In genomic region chr2:98927059-98927458, GRCh38 we compare ENCODE assay signal across 20 cellular contexts. TPM values are rescaled to one million over a fixed set of nuclear protein-coding genes. Genes with fewer than 3 reads are reported as not detected.
DNase-seq lines count a peak whose midpoint lies in the region; ATAC-seq and TF ChIP-seq lines count a peak whose summit lies in the region.
"Had no signal": no experiment of that assay in that cellular context is flagged by ENCODE, and none has a peak within 500 bp of the region (broad histone marks: within the 10 kb centered on the region; RNA-seq: fewer than 3 reads in every experiment).

No MANE protein-coding gene starts in this region.

- H4K20me1 ChIP-seq in H9 (ENCODE audit: control insufficient read depth, insufficient read depth, insufficient read length), result no peaks in the 10 kb centered on the region

- no peaks in the 10 kb centered on the region for H3K9me3 ChIP-seq in H9 (ENCODE audit: control insufficient read depth, low read depth, low read length)
- H3K9me3 ChIP-seq: A549, Peyer's patch had no signal

- H3K79me2 ChIP-seq in H9 (ENCODE audit: insufficient read depth, low read length), result no peaks in the 10 kb centered on the region

- H3K4me2 ChIP-seq in H9 (ENCODE audit: insufficient read depth, insufficient read length, low read length), result no peak overlapping the region
- H3K4me2 ChIP-seq: A549 had no signal

- H2BK20ac ChIP-seq in H9 (ENCODE audit: low read depth, low read length, poor library complexity, severe bottlenecking), result no peak overlapping the region

- H3K9ac ChIP-seq in H9 (ENCODE audit: extremely low read depth, insufficient read length, low read length), result no peak overlapping the region

- H3K56ac ChIP-seq in H9 (ENCODE audit: insufficient read length, low read depth, low read length), result no peak overlapping the region

- H2BK15ac ChIP-seq in H9 (ENCODE audit: low read depth, low read length), result no peak overlapping the region

- no peaks in the 10 kb centered on the region for H3K27me3 ChIP-seq in H9 (ENCODE audit: insufficient read depth, low read length)
- H3K27me3 ChIP-seq: Peyer's patch had no signal

- H3K4me3 Mint-ChIP-seq in H9, result no peak overlapping the region
- no peak overlapping the region for H3K4me3 Mint-ChIP-seq in stimulated activated naive B cell treated with anti-CD40 and anti-IgM and Interleukin-4, amounts not matched to agents 10 μg/mL and 1 μg/mL and 100 μg/mL, for 72 hours
- H3K4me3 Mint-ChIP-seq: CD4-positive, CD25-positive, alpha-beta regulatory T cell had no signal

- no peaks in the 10 kb centered on the region for H3K36me3 Mint-ChIP-seq in H9 (ENCODE audit: insufficient read depth in 1 of 3, low read depth in 3 of 3)
- no peaks in the 10 kb centered on the region for H3K36me3 Mint-ChIP-seq in stimulated activated naive B cell treated with anti-CD40 and anti-IgM and Interleukin-4, amounts not matched to agents 10 μg/mL and 1 μg/mL and 100 μg/mL, for 72 hours
- H3K36me3 Mint-ChIP-seq: CD4-positive, CD25-positive, alpha-beta regulatory T cell had no signal

- ATAC-seq in esophagus mucosa, result peak; percentile 26
- no peak for ATAC-seq in HG03159 (IDR thresholded peaks at IDR 0.05; ENCODE audit: unreplicated experiment)
- ATAC-seq in stimulated activated naive B cell treated with anti-CD40 and anti-IgM and Interleukin-4, amounts not matched to agents 10 μg/mL and 1 μg/mL and 100 μg/mL, for 72 hours (replicated peaks), result no peak
- ATAC-seq in GM21737 (IDR thresholded peaks at IDR 0.05; ENCODE audit: unreplicated experiment), result no peak
- ATAC-seq: A549, Right ventricle myocardium inferior had no signal

- no peak overlapping the region for H3K4ac ChIP-seq in H9 (ENCODE audit: low read depth, low read length)

- no peak for TF ChIP-seq CTCF in H9 (conservative IDR thresholded peaks at IDR 0.05)

- peaks cover 7 to 12% of the 10 kb centered on the region in 2 experiments for H3K4me1 Mint-ChIP-seq in H9
- no peaks in the 10 kb centered on the region for H3K4me1 Mint-ChIP-seq in stimulated activated naive B cell treated with anti-CD40 and anti-IgM and Interleukin-4, amounts not matched to agents 10 μg/mL and 1 μg/mL and 100 μg/mL, for 72 hours
- H3K4me1 Mint-ChIP-seq: CD4-positive, CD25-positive, alpha-beta regulatory T cell had no signal

- DNase-seq in H9 (no peak), posterior vena cava (ENCODE audit: low spot score) (peak; percentile 67), NCI-H345 treated with DMSO at 0.1 percent for 48 hours (lab: John Stamatoyannopoulos, UW; ENCODE audit: unreplicated experiment) (no peak)
- DNase-seq in stimulated activated naive B cell treated with anti-CD40 and anti-IgM and Interleukin-4, amounts not matched to agents 10 μg/mL and 1 μg/mL and 100 μg/mL, for 72 hours, result no peak
- DNase-seq: CD4-positive, CD25-positive, alpha-beta regulatory T cell; DMS79 treated with DMSO at 0.1 percent for 48 hours; HCEC 1CT; Kasumi-1; NCI-H1694; NCI-H2081 treated with DMSO at 0.1 percent for 48 hours; NCI-H2171 treated with DMSO at 0.1 percent for 48 hours; NCI-H510A; NCI-H748 treated with DMSO at 0.1 percent for 48 hours; Peyer's patch had no signal

- H3K9me3 Mint-ChIP-seq in H9, result peaks cover 2 to 4% of the 10 kb centered on the region in 2 experiments; a peak in 2 of 5 replicates
- peaks cover 0 to 2% of the 10 kb centered on the region in 2 donors for H3K9me3 Mint-ChIP-seq in stimulated activated naive B cell treated with anti-CD40 and anti-IgM and Interleukin-4, amounts not matched to agents 10 μg/mL and 1 μg/mL and 100 μg/mL, for 72 hours

- no peak overlapping the region for H2AFZ ChIP-seq in H9 (ENCODE audit: low read length)

- peaks cover 2% of the 10 kb centered on the region for H3K23me2 ChIP-seq in H9 (ENCODE audit: insufficient read length, low read depth, low read length, poor library complexity, severe bottlenecking)

- intact Hi-C loops in posterior vena cava (cut with DNase I), result no loop called here

- no peak overlapping the region for H3T11ph ChIP-seq in H9 (ENCODE audit: low read length)

- no peak overlapping the region for H4K8ac ChIP-seq in H9 (replicated peaks; ENCODE audit: insufficient read length, low read depth, low read length)

- WGBS in H9 (ENCODE audit: extremely low coverage, insufficient read length, low lambda C conversion rate), result no CpG with 5 or more reads among the region's 13 CpGs

- H2BK120ac ChIP-seq in H9 (ENCODE audit: low read depth, low read length, poor library complexity, severe bottlenecking), result no peak overlapping the region

- H3K4me1 ChIP-seq in H9 (ENCODE audit: insufficient read depth, low read length), result no peaks in the 10 kb centered on the region
- H3K4me1 ChIP-seq: Peyer's patch had no signal

- H3K79me1 ChIP-seq in H9 (ENCODE audit: insufficient read depth, low read depth, low read length, poor library complexity, severe bottlenecking), result no peaks in the 10 kb centered on the region

- peaks cover 7% of the 10 kb centered on the region for H3K27me3 Mint-ChIP-seq in H9 (ENCODE audit: low read depth)
- H3K27me3 Mint-ChIP-seq in stimulated activated naive B cell treated with anti-CD40 and anti-IgM and Interleukin-4, amounts not matched to agents 10 μg/mL and 1 μg/mL and 100 μg/mL, for 72 hours, result peaks cover 31 to 37% of the 10 kb centered on the region in 2 donors

- H3K14ac ChIP-seq in H9 (ENCODE audit: insufficient read depth, low read length), result peak overlapping the region; percentile 63

- no peak overlapping the region for H2AK5ac ChIP-seq in H9 (ENCODE audit: insufficient read length, low read length)

- H2BK5ac ChIP-seq in H9 (ENCODE audit: insufficient read length, low read length), result no peak overlapping the region

- H4K91ac ChIP-seq in H9 (ENCODE audit: insufficient read length, low read depth, low read length), result no peak overlapping the region

- H3K18ac ChIP-seq in H9 (ENCODE audit: insufficient read length, low read depth, low read length), result peak overlapping the region; percentile 17

- H3K27ac ChIP-seq in H9 (ENCODE audit: insufficient read length, low read depth, low read length), result no peak overlapping the region
- peak overlapping the region; percentile 35 for H3K27ac ChIP-seq in angular gyrus (ENCODE audit: low read depth, low read length)
- H3K27ac ChIP-seq: A549, Peyer's patch had no signal

- no peak overlapping the region for H4K5ac ChIP-seq in H9 (ENCODE audit: insufficient read length, low read depth, low read length)

- no peak overlapping the region for H2BK12ac ChIP-seq in H9 (ENCODE audit: insufficient read length, low read depth, low read length)

- no peak overlapping the region for H3K23ac ChIP-seq in H9 (ENCODE audit: insufficient read length, low read depth, low read length)

- no peak overlapping the region; a peak in 1 of 7 replicates for H3K27ac Mint-ChIP-seq in H9
- no peak overlapping the region for H3K27ac Mint-ChIP-seq in stimulated activated naive B cell treated with anti-CD40 and anti-IgM and Interleukin-4, amounts not matched to agents 10 μg/mL and 1 μg/mL and 100 μg/mL, for 72 hours
- H3K27ac Mint-ChIP-seq: CD4-positive, CD25-positive, alpha-beta regulatory T cell had no signal

RNA-seq across cellular contexts. Expression of gene CRACDL, which starts 9.0 kb away (rescaled TPM):
- total RNA-seq in H9 (2021), result 0.29 and 0.48 TPM in 2 replicates
- 6.6 TPM for total RNA-seq in esophagus mucosa
- 1 to 10 TPM; 3.5 to 6.8 TPM for total RNA-seq in posterior vena cava
